In genomic region chr4:103994059-103994458, GRCh38 we compare ENCODE assay signal across 12 cellular contexts.
DNase-seq lines count a peak whose midpoint lies in the region; ATAC-seq, FAIRE-seq and TF ChIP-seq lines count a peak whose summit lies in the region.
"Had no signal": no experiment of that assay in that cellular context is flagged by ENCODE, and none has a peak within 500 bp of the region (broad histone marks: within the 10 kb centered on the region; RNA-seq: fewer than 3 reads in every experiment).

No MANE protein-coding gene starts in this region.

- H3K4me1 ChIP-seq in A549 (peaks cover 4% of the 10 kb centered on the region; the same call in 2 of the 3 replicates), PC-3 (ENCODE audit: insufficient read depth, low read length) (peaks cover 12% of the 10 kb centered on the region; the same call in 1 of the 2 replicates)

- H4K20me1 ChIP-seq in PC-3 (ENCODE audit: low read length), result no peaks in the 10 kb centered on the region

- H3K4me2 ChIP-seq in A549, result no peak overlapping the region
- H3K4me2 ChIP-seq in PC-3 (ENCODE audit: low read length), result peak overlapping the region; percentile 82

- no peak overlapping the region for H3K9ac ChIP-seq in PC-3 (ENCODE audit: low read length)

- no peaks in the 10 kb centered on the region for H3F3A ChIP-seq in PC-3 (ENCODE audit: low read length, unreplicated experiment)

- no peak overlapping the region for H3K27ac ChIP-seq in A549
- no peak overlapping the region for H3K27ac ChIP-seq in PC-3 (ENCODE audit: low read length)

- no peak for TF ChIP-seq EP300 in A549 (IDR thresholded peaks at IDR 0.05)

- H3K79me2 ChIP-seq in PC-3 (ENCODE audit: low read length), result no peaks in the 10 kb centered on the region

- H3K36me3 ChIP-seq in PC-3 (ENCODE audit: low read depth, low read length), result no peaks in the 10 kb centered on the region

- TF ChIP-seq POLR2A in A549 (IDR thresholded peaks at IDR 0.05; ENCODE audit: low read length), result no peak

- DNase-seq in A549 (ENCODE audit: low read depth in 1 of 2, low spot score in 1 of 2), result peak in 1 of 2 experiments; percentile 30
- peak; percentile 30 for DNase-seq in H4 (ENCODE audit: low spot score)
- DNase-seq in PC-3, result peak; percentile 25
- peak; percentile 11 for DNase-seq in foreskin melanocyte
- DNase-seq in NCI-H510A treated with DMSO at 0.1 percent for 48 hours (lab: John Stamatoyannopoulos, UW), result no peak
- no peak for DNase-seq in HEK293T (ENCODE audit: extremely low spot score)
- DNase-seq: activated CD4-positive, alpha-beta T cell treated with anti-CD3 and anti-CD28 coated beads, Interleukin-2, amount 10 ng/mL, durations not matched to agents 7 days and 5 days; activated naive CD4-positive, alpha-beta T cell; C1 segment of cervical spinal cord; natural killer cell had no signal

- 0 out of 3 replicates have a peak, but pooled peaks cover 4% of the 10 kb centered on the region for H3K9me3 ChIP-seq in A549
- H3K9me3 ChIP-seq in PC-3 (ENCODE audit: low read length), result no peaks in the 10 kb centered on the region

- H3K4me3 ChIP-seq in A549 (no peak overlapping the region), PC-3 (ENCODE audit: low read length) (peak overlapping the region; percentile 60; the same call in 1 of the 2 replicates)

- intact Hi-C loops in PC-3 (cut with micrococcal nuclease), result no loop called here

- no peak for FAIRE-seq in A549 (lab: Jason Lieb, UNC)

- H3K9me2 ChIP-seq in PC-3 (replicated peaks; ENCODE audit: low read length), result no peaks in the 10 kb centered on the region

- no peak for ATAC-seq in A549
- ATAC-seq in PC-3, result no peak; the same call in 1 of the 2 replicates
- ATAC-seq in HG02973 (IDR thresholded peaks at IDR 0.05; ENCODE audit: unreplicated experiment), result no peak
- no peak for ATAC-seq in HG03571 (IDR thresholded peaks at IDR 0.05; ENCODE audit: unreplicated experiment)
- ATAC-seq: natural killer cell had no signal

- TF ChIP-seq RAD21 in A549 (conservative IDR thresholded peaks at IDR 0.05 in 1 of 2, IDR thresholded peaks at IDR 0.05 in 1 of 2), result peak in 1 of 2 experiments; percentile 25; a peak in 1 of 5 replicates

- POLR2A ChIA-PET in A549 (lab: Yijun Ruan, JAX) (no interaction called here), PC-3 (lab: Charles Lee; ENCODE audit: unreplicated experiment) (no interaction called here), HEK293T (lab: Yijun Ruan, JAX) (no interaction called here)

- WGBS in A549 (ENCODE audit: missing lambda C conversion rate), result 0% methylated on average over 1 of the region's 1 CpG

- no peaks in the 10 kb centered on the region for H3K27me3 ChIP-seq in PC-3 (ENCODE audit: low read length)

- CTCF ChIA-PET in A549 (lab: Yijun Ruan, JAX) (no interaction called here), PC-3 (lab: Charles Lee) (no interaction called here), HEK293T (lab: Yijun Ruan, JAX) (no interaction called here)

- BruUV-seq in PC-3 (replicated peaks; lab: Mats Ljungman, UMichigan), result no TSS peak

- TF ChIP-seq CTCF in A549 (IDR thresholded peaks at IDR 0.05), result 0 out of 3 replicates have a peak, but pooled peaks have one; percentile 19
- TF ChIP-seq CTCF in PC-3 (conservative IDR thresholded peaks at IDR 0.05; ENCODE audit: low read depth, low read length), result peak; percentile 51

- peak overlapping the region; percentile 81; the same call in 1 of the 2 replicates for H2AFZ ChIP-seq in PC-3 (ENCODE audit: low read length)

TF ChIP-seq in A549, 52 proteins besides CTCF, POLR2A, EP300 and RAD21 (continues in another document):
- TF ChIP-seq ZFP36 (IDR thresholded peaks at IDR 0.05; ENCODE audit: borderline replicate concordance, partially characterized antibody) (no peak), REST (IDR thresholded peaks at IDR 0.05) (no peak), CBX8 (IDR thresholded peaks at IDR 0.05) (no peak), FOXS1 (CRISPR knock-in tag; IDR thresholded peaks at IDR 0.05) (no peak), JUNB (IDR thresholded peaks at IDR 0.05) (no peak), HES2 (IDR thresholded peaks at IDR 0.05) (no peak), JUN (IDR thresholded peaks at IDR 0.05) (no peak), PBX3 (IDR thresholded peaks at IDR 0.05) (no peak)

TF ChIP-seq in HEK293T, 16 proteins besides CTCF, POLR2A, EP300 and RAD21:
- no peak for TF ChIP-seq CTBP1 (IDR thresholded peaks at IDR 0.05; ENCODE audit: borderline replicate concordance)
- TF ChIP-seq LEF1 (IDR thresholded peaks at IDR 0.05; ENCODE audit: borderline replicate concordance), result no peak
- TF ChIP-seq SP1 (IDR thresholded peaks at IDR 0.05), result no peak
- TF ChIP-seq FOXK2 (IDR thresholded peaks at IDR 0.05), result no peak
- TF ChIP-seq HDGF (IDR thresholded peaks at IDR 0.05; ENCODE audit: borderline replicate concordance), result no peak
- no peak for TF ChIP-seq NFRKB (IDR thresholded peaks at IDR 0.05)
- TF ChIP-seq PKNOX1 (IDR thresholded peaks at IDR 0.05), result no peak
- TF ChIP-seq ARNT (IDR thresholded peaks at IDR 0.05), result no peak
- TF ChIP-seq FOXA1 (IDR thresholded peaks at IDR 0.05), result no peak
- TF ChIP-seq FOXM1 (IDR thresholded peaks at IDR 0.05; ENCODE audit: borderline replicate concordance), result no peak
- TF ChIP-seq SUZ12 (IDR thresholded peaks at IDR 0.05), result no peak
- TF ChIP-seq BHLHE40 (IDR thresholded peaks at IDR 0.05; ENCODE audit: borderline replicate concordance), result no peak

Comparison
In these comparisons a context has a peak if more than half of its experiments do, and no peak if none do; other contexts are left out.
1. DNase-seq: peak in H4 (single experiment), PC-3 (single experiment) and foreskin melanocyte (single experiment); none in NCI-H510A treated with DMSO at 0.1 percent for 48 hours (single experiment) and HEK293T (single experiment).